16 cellular contexts compared by ENCODE assay signal in genomic region chr9:113537227-113537810, GRCh38.
DNase-seq lines count a peak whose midpoint lies in the region; ATAC-seq and TF ChIP-seq lines count a peak whose summit lies in the region.
"Had no signal": no experiment of that assay in that cellular context is flagged by ENCODE, and none has a peak within 500 bp of the region (broad histone marks: within the 10 kb centered on the region; RNA-seq: fewer than 3 reads in every experiment).

No MANE protein-coding gene starts in this region.

- no peaks in the 10 kb centered on the region for H3K9me3 Mint-ChIP-seq in stimulated activated effector memory CD8-positive, alpha-beta T cell treated with anti-CD3 and anti-CD28 coated beads, Interleukin-12 subunit alpha, Interleukin-12 subunit beta, amount 100 ng/mL, for 72 hours
- no peaks in the 10 kb centered on the region for H3K9me3 Mint-ChIP-seq in stimulated activated memory B cell treated with anti-CD40 and anti-IgM and Interleukin-4, amounts not matched to agents 10 μg/mL and 1 μg/mL and 100 μg/mL, for 72 hours
- H3K9me3 Mint-ChIP-seq: HFFc6 had no signal

- no peak overlapping the region for H3K4me3 Mint-ChIP-seq in stimulated activated effector memory CD8-positive, alpha-beta T cell treated with anti-CD3 and anti-CD28 coated beads, Interleukin-12 subunit alpha, Interleukin-12 subunit beta, amount 100 ng/mL, for 72 hours
- H3K4me3 Mint-ChIP-seq in stimulated activated memory B cell treated with anti-CD40 and anti-IgM and Interleukin-4, amounts not matched to agents 10 μg/mL and 1 μg/mL and 100 μg/mL, for 72 hours: no peak overlapping the region
- H3K4me3 Mint-ChIP-seq: activated CD4-positive, alpha-beta T cell treated with anti-CD3 and anti-CD28 coated beads for 36 hours; HFFc6; T-helper 17 cell had no signal

- TF ChIP-seq POLR2A in NB4 (IDR thresholded peaks at IDR 0.05; ENCODE audit: extremely low read depth, insufficient read length): no peak

- H3K27ac ChIP-seq in caudate nucleus (ENCODE audit: low read depth, low read length): peak overlapping the region; percentile 97
- H3K27ac ChIP-seq in layer of hippocampus (ENCODE audit: low read depth, low read length): peak overlapping the region; percentile 94
- H3K27ac ChIP-seq: C4-2B had no signal

- peak overlapping the region; percentile 93 for H3K27ac Mint-ChIP-seq in stimulated activated effector memory CD8-positive, alpha-beta T cell treated with anti-CD3 and anti-CD28 coated beads, Interleukin-12 subunit alpha, Interleukin-12 subunit beta, amount 100 ng/mL, for 72 hours
- H3K27ac Mint-ChIP-seq in stimulated activated memory B cell treated with anti-CD40 and anti-IgM and Interleukin-4, amounts not matched to agents 10 μg/mL and 1 μg/mL and 100 μg/mL, for 72 hours: no peak overlapping the region
- H3K27ac Mint-ChIP-seq: activated CD4-positive, alpha-beta T cell treated with anti-CD3 and anti-CD28 coated beads for 36 hours; HFFc6; progenitor cell of endocrine pancreas; T-helper 17 cell had no signal

- no peak overlapping the region for H3K4me3 ChIP-seq in NB4 (ENCODE audit: low read depth, low read length)
- H3K4me3 ChIP-seq: testis had no signal

- DNase-seq in NB4 (ENCODE audit: low read depth) (peak; percentile 70), caudate nucleus (lab: John Stamatoyannopoulos, UW) (peak in 8 of 61 donors; percentile 45 to 78 (median 59)), NCI-H2029 (lab: John Stamatoyannopoulos, UW) (no peak)
- no peak for DNase-seq in stimulated activated effector memory CD8-positive, alpha-beta T cell treated with anti-CD3 and anti-CD28 coated beads, Interleukin-12 subunit alpha, Interleukin-12 subunit beta, amount 100 ng/mL, for 72 hours (ENCODE audit: low spot score in 2 of 2)
- DNase-seq: activated CD4-positive, alpha-beta T cell treated with anti-CD3 and anti-CD28 coated beads for 36 hours; activated naive CD4-positive, alpha-beta T cell treated with anti-CD3 and anti-CD28 coated beads, Interleukin-2, amount 50 U/mL, for 16 hours; HFFc6; NCI-H1092; NK-92 treated with Interleukin-12 subunit alpha and Interleukin-12 subunit beta, amount 100 ng/mL, for 24 hours; T-helper 17 cell had no signal

- ATAC-seq in stimulated activated effector memory CD8-positive, alpha-beta T cell treated with anti-CD3 and anti-CD28 coated beads, Interleukin-12 subunit alpha, Interleukin-12 subunit beta, amount 100 ng/mL, for 72 hours: no peak
- ATAC-seq in GM19035 (IDR thresholded peaks at IDR 0.05; ENCODE audit: unreplicated experiment): no peak
- no peak for ATAC-seq in stimulated activated memory B cell treated with anti-CD40 and anti-IgM and Interleukin-4, amounts not matched to agents 10 μg/mL and 1 μg/mL and 100 μg/mL, for 72 hours
- ATAC-seq: activated CD4-positive, alpha-beta T cell treated with anti-CD3 and anti-CD28 coated beads for 36 hours; T-helper 17 cell had no signal

- no peaks in the 10 kb centered on the region for H3K27me3 ChIP-seq in layer of hippocampus (ENCODE audit: control insufficient read depth, insufficient read depth, low read length)
- H3K27me3 ChIP-seq: testis had no signal

- peaks cover 100% of the 10 kb centered on the region for H3K36me3 Mint-ChIP-seq in stimulated activated effector memory CD8-positive, alpha-beta T cell treated with anti-CD3 and anti-CD28 coated beads, Interleukin-12 subunit alpha, Interleukin-12 subunit beta, amount 100 ng/mL, for 72 hours
- no peaks in the 10 kb centered on the region for H3K36me3 Mint-ChIP-seq in stimulated activated memory B cell treated with anti-CD40 and anti-IgM and Interleukin-4, amounts not matched to agents 10 μg/mL and 1 μg/mL and 100 μg/mL, for 72 hours

- peaks cover 72% of the 10 kb centered on the region for H3K4me1 Mint-ChIP-seq in stimulated activated effector memory CD8-positive, alpha-beta T cell treated with anti-CD3 and anti-CD28 coated beads, Interleukin-12 subunit alpha, Interleukin-12 subunit beta, amount 100 ng/mL, for 72 hours
- H3K4me1 Mint-ChIP-seq in stimulated activated memory B cell treated with anti-CD40 and anti-IgM and Interleukin-4, amounts not matched to agents 10 μg/mL and 1 μg/mL and 100 μg/mL, for 72 hours: no peaks in the 10 kb centered on the region
- H3K4me1 Mint-ChIP-seq: activated CD4-positive, alpha-beta T cell treated with anti-CD3 and anti-CD28 coated beads for 36 hours had no signal

- H3K27me3 Mint-ChIP-seq in stimulated activated memory B cell treated with anti-CD40 and anti-IgM and Interleukin-4, amounts not matched to agents 10 μg/mL and 1 μg/mL and 100 μg/mL, for 72 hours: no peaks in the 10 kb centered on the region
- H3K27me3 Mint-ChIP-seq: activated CD4-positive, alpha-beta T cell treated with anti-CD3 and anti-CD28 coated beads for 36 hours; progenitor cell of endocrine pancreas; T-helper 17 cell had no signal

- TF ChIP-seq CTCF in NB4 (IDR thresholded peaks at IDR 0.05; ENCODE audit: low read depth, low read length): no peak
